2 cellular contexts compared by ENCODE assay signal in the genomic region with DNA sequence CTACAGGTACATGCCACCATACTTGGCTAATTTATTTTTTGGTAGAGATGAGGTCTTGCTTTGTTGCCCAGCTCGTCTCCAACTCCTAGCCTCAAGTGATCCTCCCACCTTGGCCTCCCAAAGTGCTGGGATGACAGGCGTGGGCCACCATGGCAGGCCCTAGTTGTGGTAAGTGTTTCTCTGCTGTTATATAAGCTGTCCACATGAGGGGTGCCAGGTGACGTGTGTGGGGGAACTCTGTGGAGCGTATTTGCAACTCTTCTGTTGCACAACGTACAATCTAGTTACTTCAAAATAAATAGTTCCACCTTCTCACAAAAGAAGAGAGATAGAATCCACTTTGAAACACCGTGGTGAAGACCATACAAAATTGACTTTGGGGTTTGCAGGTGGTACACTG.
TF ChIP-seq lines count a peak whose summit lies in the region.

No MANE protein-coding gene starts in this region.

TF ChIP-seq in SK-N-SH, 30 proteins besides CTCF, POLR2A, EP300 and RAD21 (continued from another document):
- TF ChIP-seq, protein P1, sequence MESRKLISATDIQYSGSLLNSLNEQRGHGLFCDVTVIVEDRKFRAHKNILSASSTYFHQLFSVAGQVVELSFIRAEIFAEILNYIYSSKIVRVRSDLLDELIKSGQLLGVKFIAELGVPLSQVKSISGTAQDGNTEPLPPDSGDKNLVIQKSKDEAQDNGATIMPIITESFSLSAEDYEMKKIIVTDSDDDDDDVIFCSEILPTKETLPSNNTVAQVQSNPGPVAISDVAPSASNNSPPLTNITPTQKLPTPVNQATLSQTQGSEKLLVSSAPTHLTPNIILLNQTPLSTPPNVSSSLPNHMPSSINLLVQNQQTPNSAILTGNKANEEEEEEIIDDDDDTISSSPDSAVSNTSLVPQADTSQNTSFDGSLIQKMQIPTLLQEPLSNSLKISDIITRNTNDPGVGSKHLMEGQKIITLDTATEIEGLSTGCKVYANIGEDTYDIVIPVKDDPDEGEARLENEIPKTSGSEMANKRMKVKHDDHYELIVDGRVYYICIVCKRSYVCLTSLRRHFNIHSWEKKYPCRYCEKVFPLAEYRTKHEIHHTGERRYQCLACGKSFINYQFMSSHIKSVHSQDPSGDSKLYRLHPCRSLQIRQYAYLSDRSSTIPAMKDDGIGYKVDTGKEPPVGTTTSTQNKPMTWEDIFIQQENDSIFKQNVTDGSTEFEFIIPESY (IDR thresholded peaks at IDR 0.05; ENCODE audit: borderline replicate concordance, low read depth): no peak
- TF ChIP-seq RCOR1 (IDR thresholded peaks at IDR 0.05; ENCODE audit: low read length): no peak
- TF ChIP-seq, protein P2, sequence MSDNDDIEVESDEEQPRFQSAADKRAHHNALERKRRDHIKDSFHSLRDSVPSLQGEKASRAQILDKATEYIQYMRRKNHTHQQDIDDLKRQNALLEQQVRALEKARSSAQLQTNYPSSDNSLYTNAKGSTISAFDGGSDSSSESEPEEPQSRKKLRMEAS (IDR thresholded peaks at IDR 0.05; ENCODE audit: low read depth): no peak

TF ChIP-seq in SK-N-SH treated with all-trans-retinoic acid at 6 μM for 48 hours, 23 proteins besides CTCF, POLR2A, EP300 and RAD21 (continued from another document):
- TF ChIP-seq, protein P3, sequence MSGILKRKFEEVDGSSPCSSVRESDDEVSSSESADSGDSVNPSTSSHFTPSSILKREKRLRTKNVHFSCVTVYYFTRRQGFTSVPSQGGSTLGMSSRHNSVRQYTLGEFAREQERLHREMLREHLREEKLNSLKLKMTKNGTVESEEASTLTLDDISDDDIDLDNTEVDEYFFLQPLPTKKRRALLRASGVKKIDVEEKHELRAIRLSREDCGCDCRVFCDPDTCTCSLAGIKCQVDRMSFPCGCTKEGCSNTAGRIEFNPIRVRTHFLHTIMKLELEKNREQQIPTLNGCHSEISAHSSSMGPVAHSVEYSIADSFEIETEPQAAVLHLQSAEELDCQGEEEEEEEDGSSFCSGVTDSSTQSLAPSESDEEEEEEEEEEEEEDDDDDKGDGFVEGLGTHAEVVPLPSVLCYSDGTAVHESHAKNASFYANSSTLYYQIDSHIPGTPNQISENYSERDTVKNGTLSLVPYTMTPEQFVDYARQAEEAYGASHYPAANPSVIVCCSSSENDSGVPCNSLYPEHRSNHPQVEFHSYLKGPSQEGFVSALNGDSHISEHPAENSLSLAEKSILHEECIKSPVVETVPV (CRISPR knock-in tag; IDR thresholded peaks at IDR 0.05): no peak
